ENCODE assay signal across 8 cellular contexts in the genomic region with DNA sequence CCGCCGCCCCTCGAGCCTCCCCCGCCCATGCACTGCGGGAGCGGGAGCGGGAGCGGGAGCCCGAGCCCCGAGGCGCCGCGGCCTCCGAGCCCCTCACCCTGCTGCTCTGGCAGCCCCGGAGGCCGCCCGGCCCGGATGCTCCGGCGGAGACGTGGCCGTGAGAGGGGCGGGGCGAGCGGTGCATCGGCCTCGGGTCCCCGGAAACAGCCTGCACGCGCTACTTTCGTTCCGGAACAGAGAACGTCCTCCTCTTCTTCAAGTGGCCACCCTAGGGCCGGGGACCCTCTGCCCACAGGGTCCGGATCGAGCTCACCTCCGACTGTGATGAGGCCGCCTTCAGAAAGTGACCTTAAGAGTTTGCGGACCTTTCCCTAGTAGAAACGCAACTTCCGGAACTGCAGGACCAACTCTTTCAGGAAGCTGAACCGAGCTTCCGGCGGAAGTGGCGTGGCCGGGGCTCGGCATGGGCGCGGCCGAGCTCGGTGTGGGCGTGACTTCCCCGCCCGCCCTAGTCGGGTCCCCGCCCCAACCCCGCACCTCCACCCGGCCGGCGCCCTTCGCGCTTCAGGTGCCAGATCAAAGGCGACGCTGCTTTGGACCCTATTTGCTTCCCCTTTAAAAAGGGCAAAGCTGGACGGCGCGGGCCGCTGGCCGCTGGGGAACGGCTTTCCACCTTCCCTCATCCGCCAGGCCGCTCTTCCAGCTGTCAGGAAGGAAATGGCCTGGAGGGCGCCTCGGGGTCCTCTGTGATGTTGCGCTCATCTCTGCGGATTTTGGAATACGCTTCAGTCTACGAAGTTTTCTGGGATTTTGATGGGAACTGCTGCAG. TPM values are rescaled to one million over a fixed set of nuclear protein-coding genes. Genes with fewer than 3 reads are reported as not detected.
DNase-seq lines count a peak whose midpoint lies in the region; ATAC-seq and TF ChIP-seq lines count a peak whose summit lies in the region.

A gene with protein sequence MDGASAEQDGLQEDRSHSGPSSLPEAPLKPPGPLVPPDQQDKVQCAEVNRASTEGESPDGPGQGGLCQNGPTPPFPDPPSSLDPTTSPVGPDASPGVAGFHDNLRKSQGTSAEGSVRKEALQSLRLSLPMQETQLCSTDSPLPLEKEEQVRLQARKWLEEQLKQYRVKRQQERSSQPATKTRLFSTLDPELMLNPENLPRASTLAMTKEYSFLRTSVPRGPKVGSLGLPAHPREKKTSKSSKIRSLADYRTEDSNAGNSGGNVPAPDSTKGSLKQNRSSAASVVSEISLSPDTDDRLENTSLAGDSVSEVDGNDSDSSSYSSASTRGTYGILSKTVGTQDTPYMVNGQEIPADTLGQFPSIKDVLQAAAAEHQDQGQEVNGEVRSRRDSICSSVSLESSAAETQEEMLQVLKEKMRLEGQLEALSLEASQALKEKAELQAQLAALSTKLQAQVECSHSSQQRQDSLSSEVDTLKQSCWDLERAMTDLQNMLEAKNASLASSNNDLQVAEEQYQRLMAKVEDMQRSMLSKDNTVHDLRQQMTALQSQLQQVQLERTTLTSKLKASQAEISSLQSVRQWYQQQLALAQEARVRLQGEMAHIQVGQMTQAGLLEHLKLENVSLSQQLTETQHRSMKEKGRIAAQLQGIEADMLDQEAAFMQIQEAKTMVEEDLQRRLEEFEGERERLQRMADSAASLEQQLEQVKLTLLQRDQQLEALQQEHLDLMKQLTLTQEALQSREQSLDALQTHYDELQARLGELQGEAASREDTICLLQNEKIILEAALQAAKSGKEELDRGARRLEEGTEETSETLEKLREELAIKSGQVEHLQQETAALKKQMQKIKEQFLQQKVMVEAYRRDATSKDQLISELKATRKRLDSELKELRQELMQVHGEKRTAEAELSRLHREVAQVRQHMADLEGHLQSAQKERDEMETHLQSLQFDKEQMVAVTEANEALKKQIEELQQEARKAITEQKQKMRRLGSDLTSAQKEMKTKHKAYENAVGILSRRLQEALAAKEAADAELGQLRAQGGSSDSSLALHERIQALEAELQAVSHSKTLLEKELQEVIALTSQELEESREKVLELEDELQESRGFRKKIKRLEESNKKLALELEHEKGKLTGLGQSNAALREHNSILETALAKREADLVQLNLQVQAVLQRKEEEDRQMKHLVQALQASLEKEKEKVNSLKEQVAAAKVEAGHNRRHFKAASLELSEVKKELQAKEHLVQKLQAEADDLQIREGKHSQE (N-terminal part only) (minus strand): TSS at position 164 of the 829 bp plus-strand sequence. CDS start 6,741 bp downstream, outside the sequence.

- H3K27me3 Mint-ChIP-seq in nephron (ENCODE audit: low read depth), result peaks cover 3% of the 10 kb centered on the region

- H3K27me3 ChIP-seq in H7 (ENCODE audit: control insufficient read depth, insufficient read depth, low read length), result no peaks in the 10 kb centered on the region

- peak; percentile 91 for ATAC-seq in stimulated activated naive CD8-positive, alpha-beta T cell treated with anti-CD3 and anti-CD28 coated beads, Interleukin-15, Interleukin-2, amounts not matched to agents 100 U/mL and 50 U/mL, for 24 hours

- no peaks in the 10 kb centered on the region for H3K9me3 Mint-ChIP-seq in nephron

- TF ChIP-seq POLR2A in Raji (IDR thresholded peaks at IDR 0.05; ENCODE audit: insufficient read depth, low read depth, low read length), result peak; percentile 62

- peak within 1 kb of the TSS; percentile 100 for H3K27ac Mint-ChIP-seq in nephron

- peaks cover 8% of the 10 kb centered on the region for H3K36me3 ChIP-seq in H7 (replicated peaks; ENCODE audit: control insufficient read depth, insufficient read depth, low read length)

- H3K4me3 ChIP-seq in H7 (ENCODE audit: insufficient read depth, low read depth, low read length), result peak within 1 kb of the TSS; percentile 90
- H3K4me3 ChIP-seq in fibroblast of the aortic adventitia (ENCODE audit: low read depth, low read length), result peak within 1 kb of the TSS; percentile 99

- H3K4me3 Mint-ChIP-seq in nephron, result peak within 1 kb of the TSS; percentile 97 to 99 (median 98)

- peaks cover 36% of the 10 kb centered on the region for H3K36me3 Mint-ChIP-seq in nephron (ENCODE audit: low read depth)

- peak; percentile 96 for DNase-seq in ELF-1 (ENCODE audit: low read depth, low spot score)
- peak; percentile 100 for DNase-seq in H7
- peak; percentile 89 for DNase-seq in M059J (ENCODE audit: low read depth)
- peak; percentile 94 for DNase-seq in activated T-helper 9 cell treated with anti-CD3 and anti-CD28 coated beads, Interleukin-2, amount 50 U/mL, for 16 hours (ENCODE audit: low read depth)
- DNase-seq in fibroblast of the aortic adventitia (ENCODE audit: low read depth), result peak; percentile 95
- DNase-seq in stimulated activated naive CD8-positive, alpha-beta T cell treated with anti-CD3 and anti-CD28 coated beads, Interleukin-15, Interleukin-2, amounts not matched to agents 100 U/mL and 50 U/mL, for 24 hours, result peak; percentile 97

- TF ChIP-seq CTCF in fibroblast of the aortic adventitia (IDR thresholded peaks at IDR 0.05; ENCODE audit: insufficient read depth, low read length) (no peak), nephron (IDR thresholded peaks at IDR 0.05; ENCODE audit: unreplicated experiment in 3 of 3) (no peak)

- peaks cover 37% of the 10 kb centered on the region for H3K4me1 Mint-ChIP-seq in nephron

RNA-seq across cellular contexts. Expression of the gene that starts here (rescaled TPM):
- total RNA-seq in H7 (2014; rRNA removed; shearing (Covaris generic)), result 21.3 and 34.6 TPM in 2 replicates
- total RNA-seq in M059J (2014; rRNA removed; shearing (Covaris generic)), result 46.1 and 98.9 TPM in 2 replicates
- 88.3 and 104 TPM in 2 replicates for total RNA-seq in fibroblast of the aortic adventitia (ENCODE audit: low replicate concordance)

Comparison
In these comparisons a context has a peak if more than half of its experiments do, and no peak if none do; other contexts are left out.
1. Peak in every context shown above with its lines: DNase-seq, ATAC-seq and H3K4me3 ChIP-seq.